In the genomic region with DNA sequence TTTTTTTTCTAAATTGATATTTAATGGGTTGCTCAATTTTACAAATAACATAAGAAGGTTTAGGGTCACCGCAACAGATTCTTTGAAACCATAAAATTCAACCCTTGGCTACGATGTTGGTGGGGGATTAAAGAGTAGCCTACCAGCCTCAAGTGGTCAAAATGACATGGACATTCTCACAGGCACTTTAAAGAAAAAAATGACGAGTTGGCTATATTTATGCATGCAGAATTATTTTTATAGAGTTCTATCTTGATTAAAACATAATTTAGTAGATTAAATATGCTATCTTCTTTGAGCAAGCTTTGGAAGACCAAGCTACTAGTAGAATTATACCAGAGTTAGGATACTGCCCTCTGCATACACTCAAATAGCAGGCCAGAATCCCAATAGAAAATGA, we compare ENCODE assay signal across 2 cellular contexts.
TF ChIP-seq lines count a peak whose summit lies in the region.

No MANE protein-coding gene starts in this region.

TF ChIP-seq in HepG2, 621 proteins besides CTCF, POLR2A, EP300 and RAD21:
- TF ChIP-seq ZNF205 (CRISPR knock-in tag; IDR thresholded peaks at IDR 0.05) (no peak), SKI (IDR thresholded peaks at IDR 0.05; ENCODE audit: partially characterized antibody) (no peak), NFE2L2 (IDR thresholded peaks at IDR 0.05; ENCODE audit: low read length) (no peak), MAFK (conservative IDR thresholded peaks at IDR 0.05 in 1 of 2, IDR thresholded peaks at IDR 0.05 in 1 of 2; ENCODE audit: low read length in 2 of 2) (peak; percentile 81 to 94; a peak in 3 of 4 replicates), RCOR2 (CRISPR knock-in tag; IDR thresholded peaks at IDR 0.05) (no peak), SP2 (CRISPR knock-in tag; IDR thresholded peaks at IDR 0.05) (no peak), MAFF (IDR thresholded peaks at IDR 0.05; ENCODE audit: low read depth, low read length) (peak; percentile 90), MBNL3 (CRISPR knock-in tag; conservative IDR thresholded peaks at IDR 0.05) (no peak)
- TF ChIP-seq, protein P1, sequence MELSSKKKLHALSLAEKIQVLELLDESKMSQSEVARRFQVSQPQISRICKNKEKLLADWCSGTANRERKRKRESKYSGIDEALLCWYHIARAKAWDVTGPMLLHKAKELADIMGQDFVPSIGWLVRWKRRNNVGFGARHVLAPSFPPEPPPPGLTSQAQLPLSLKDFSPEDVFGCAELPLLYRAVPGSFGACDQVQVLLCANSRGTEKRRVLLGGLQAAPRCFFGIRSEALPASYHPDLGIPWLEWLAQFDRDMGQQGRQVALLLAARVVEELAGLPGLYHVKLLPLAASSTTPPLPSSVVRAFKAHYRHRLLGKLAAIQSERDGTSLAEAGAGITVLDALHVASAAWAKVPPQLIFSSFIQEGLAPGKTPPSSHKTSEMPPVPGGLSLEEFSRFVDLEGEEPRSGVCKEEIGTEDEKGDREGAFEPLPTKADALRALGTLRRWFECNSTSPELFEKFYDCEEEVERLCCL (CRISPR knock-in tag; IDR thresholded peaks at IDR 0.05; ENCODE audit: borderline replicate concordance): no peak
- TF ChIP-seq, protein P2, sequence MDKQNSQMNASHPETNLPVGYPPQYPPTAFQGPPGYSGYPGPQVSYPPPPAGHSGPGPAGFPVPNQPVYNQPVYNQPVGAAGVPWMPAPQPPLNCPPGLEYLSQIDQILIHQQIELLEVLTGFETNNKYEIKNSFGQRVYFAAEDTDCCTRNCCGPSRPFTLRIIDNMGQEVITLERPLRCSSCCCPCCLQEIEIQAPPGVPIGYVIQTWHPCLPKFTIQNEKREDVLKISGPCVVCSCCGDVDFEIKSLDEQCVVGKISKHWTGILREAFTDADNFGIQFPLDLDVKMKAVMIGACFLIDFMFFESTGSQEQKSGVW (CRISPR knock-in tag; IDR thresholded peaks at IDR 0.05; ENCODE audit: borderline replicate concordance): no peak
TF ChIP-seq in HepG2: peak in this region for 2.

TF ChIP-seq in H1, 55 proteins besides CTCF, POLR2A, EP300 and RAD21:
- peak; percentile 19; the same call in 1 of the 2 replicates for TF ChIP-seq MAFK (IDR thresholded peaks at IDR 0.05; ENCODE audit: low read depth, low read length)
- no peak for TF ChIP-seq CTBP2 (IDR thresholded peaks at IDR 0.05; ENCODE audit: borderline replicate concordance, insufficient read depth, insufficient read length, low read length)
